Comparison of ENCODE assay signal across 1 cellular context in the genomic region with DNA sequence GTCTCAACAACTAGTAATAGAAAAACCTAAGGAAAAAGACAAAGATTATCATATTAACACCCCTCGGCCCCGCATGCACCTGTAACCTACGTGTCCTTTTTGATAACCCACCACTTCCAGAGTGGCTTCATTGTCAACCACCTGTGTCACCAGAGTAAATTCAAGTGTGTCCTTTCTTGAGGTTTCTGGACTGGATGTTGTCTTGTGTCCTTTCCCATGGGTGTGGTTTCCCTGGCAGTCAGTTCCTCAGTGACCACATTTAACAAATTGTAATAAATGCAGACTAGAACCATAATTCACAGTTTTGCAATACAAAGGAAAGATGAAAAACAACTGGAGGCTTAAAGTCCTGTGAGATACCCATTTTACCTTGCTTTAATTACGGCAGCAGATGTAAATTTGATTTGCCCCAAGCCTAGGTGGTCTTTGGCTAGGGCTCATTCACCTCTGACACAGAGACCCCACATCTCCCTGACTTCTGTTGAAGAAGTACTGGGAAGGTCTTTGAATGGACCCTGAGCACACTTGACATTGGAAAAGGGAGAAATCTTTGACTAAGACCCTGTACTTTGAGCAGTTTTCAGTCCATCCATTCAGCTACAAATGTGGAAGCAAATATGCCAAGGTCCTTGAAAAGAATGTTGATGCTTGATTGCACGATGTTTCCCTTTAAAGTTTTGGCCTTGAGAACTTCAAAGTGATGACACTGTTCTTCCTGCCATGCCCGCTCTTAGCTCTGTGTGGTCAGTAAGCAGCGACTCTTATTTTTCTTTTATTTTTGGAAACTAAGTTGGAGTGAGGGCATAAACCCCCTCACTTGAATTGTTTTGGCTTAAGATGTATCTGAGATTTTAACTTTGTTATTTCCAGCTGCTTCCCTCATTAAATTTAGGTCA.
TF ChIP-seq lines count a peak whose summit lies in the region.

No MANE protein-coding gene starts in this region.

TF ChIP-seq in HepG2, 621 proteins besides CTCF, POLR2A, EP300 and RAD21 (continued from another document and continues in another):
- TF ChIP-seq MBNL3 (CRISPR knock-in tag; conservative IDR thresholded peaks at IDR 0.05): no peak
- TF ChIP-seq NR3C1 (CRISPR knock-in tag; IDR thresholded peaks at IDR 0.05): no peak
- TF ChIP-seq ZNF317 (CRISPR knock-in tag; IDR thresholded peaks at IDR 0.05): peak; percentile 88; the same call in 1 of the 2 replicates
- 0 out of 2 replicates have a peak, but pooled peaks have one; percentile 48 for TF ChIP-seq ZNF607 (CRISPR knock-in tag; IDR thresholded peaks at IDR 0.05; ENCODE audit: borderline replicate concordance)
- TF ChIP-seq, protein P1, sequence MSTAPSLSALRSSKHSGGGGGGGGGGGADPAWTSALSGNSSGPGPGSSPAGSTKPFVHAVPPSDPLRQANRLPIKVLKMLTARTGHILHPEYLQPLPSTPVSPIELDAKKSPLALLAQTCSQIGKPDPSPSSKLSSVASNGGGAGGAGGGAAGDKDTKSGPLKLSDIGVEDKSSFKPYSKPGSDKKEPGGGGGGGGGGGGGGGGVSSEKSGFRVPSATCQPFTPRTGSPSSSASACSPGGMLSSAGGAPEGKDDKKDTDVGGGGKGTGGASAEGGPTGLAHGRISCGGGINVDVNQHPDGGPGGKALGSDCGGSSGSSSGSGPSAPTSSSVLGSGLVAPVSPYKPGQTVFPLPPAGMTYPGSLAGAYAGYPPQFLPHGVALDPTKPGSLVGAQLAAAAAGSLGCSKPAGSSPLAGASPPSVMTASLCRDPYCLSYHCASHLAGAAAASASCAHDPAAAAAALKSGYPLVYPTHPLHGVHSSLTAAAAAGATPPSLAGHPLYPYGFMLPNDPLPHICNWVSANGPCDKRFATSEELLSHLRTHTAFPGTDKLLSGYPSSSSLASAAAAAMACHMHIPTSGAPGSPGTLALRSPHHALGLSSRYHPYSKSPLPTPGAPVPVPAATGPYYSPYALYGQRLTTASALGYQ (CRISPR knock-in tag; IDR thresholded peaks at IDR 0.05): peak; percentile 77; the same call in 1 of the 2 replicates
- no peak for TF ChIP-seq IKZF4 (CRISPR knock-in tag; IDR thresholded peaks at IDR 0.05; ENCODE audit: borderline replicate concordance, low read depth, not compliant biosample characterization)
- TF ChIP-seq MYC (CRISPR knock-in tag; IDR thresholded peaks at IDR 0.05; ENCODE audit: borderline replicate concordance): no peak
- TF ChIP-seq GMEB2 (CRISPR knock-in tag; IDR thresholded peaks at IDR 0.05; ENCODE audit: low read depth): no peak
- no peak for TF ChIP-seq ZNF691 (CRISPR knock-in tag; IDR thresholded peaks at IDR 0.05; ENCODE audit: borderline replicate concordance, low read depth)
- peak; percentile 66 for TF ChIP-seq ONECUT2 (CRISPR knock-in tag; IDR thresholded peaks at IDR 0.05)
- TF ChIP-seq, protein P2, sequence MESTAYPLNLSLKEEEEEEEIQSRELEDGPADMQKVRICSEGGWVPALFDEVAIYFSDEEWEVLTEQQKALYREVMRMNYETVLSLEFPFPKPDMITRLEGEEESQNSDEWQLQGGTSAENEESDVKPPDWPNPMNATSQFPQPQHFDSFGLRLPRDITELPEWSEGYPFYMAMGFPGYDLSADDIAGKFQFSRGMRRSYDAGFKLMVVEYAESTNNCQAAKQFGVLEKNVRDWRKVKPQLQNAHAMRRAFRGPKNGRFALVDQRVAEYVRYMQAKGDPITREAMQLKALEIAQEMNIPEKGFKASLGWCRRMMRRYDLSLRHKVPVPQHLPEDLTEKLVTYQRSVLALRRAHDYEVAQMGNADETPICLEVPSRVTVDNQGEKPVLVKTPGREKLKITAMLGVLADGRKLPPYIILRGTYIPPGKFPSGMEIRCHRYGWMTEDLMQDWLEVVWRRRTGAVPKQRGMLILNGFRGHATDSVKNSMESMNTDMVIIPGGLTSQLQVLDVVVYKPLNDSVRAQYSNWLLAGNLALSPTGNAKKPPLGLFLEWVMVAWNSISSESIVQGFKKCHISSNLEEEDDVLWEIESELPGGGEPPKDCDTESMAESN (CRISPR knock-in tag; conservative IDR thresholded peaks at IDR 0.05): no peak
- TF ChIP-seq FIP1L1 (IDR thresholded peaks at IDR 0.05; ENCODE audit: borderline replicate concordance, insufficient read depth, low read depth, low read length): no peak
- TF ChIP-seq IRF9 (CRISPR knock-in tag; IDR thresholded peaks at IDR 0.05; ENCODE audit: borderline replicate concordance): no peak; the same call in 1 of the 2 replicates
- peak; percentile 85 for TF ChIP-seq MEIS2 (CRISPR knock-in tag; IDR thresholded peaks at IDR 0.05)
- TF ChIP-seq NFIB (CRISPR knock-in tag; IDR thresholded peaks at IDR 0.05; ENCODE audit: borderline replicate concordance): no peak
- TF ChIP-seq NFYB (CRISPR knock-in tag; IDR thresholded peaks at IDR 0.05): no peak
- no peak for TF ChIP-seq KDM5A (IDR thresholded peaks at IDR 0.05; ENCODE audit: borderline replicate concordance, low read length)
- no peak for TF ChIP-seq DZIP1 (CRISPR knock-in tag; IDR thresholded peaks at IDR 0.05)
- TF ChIP-seq, protein P3, sequence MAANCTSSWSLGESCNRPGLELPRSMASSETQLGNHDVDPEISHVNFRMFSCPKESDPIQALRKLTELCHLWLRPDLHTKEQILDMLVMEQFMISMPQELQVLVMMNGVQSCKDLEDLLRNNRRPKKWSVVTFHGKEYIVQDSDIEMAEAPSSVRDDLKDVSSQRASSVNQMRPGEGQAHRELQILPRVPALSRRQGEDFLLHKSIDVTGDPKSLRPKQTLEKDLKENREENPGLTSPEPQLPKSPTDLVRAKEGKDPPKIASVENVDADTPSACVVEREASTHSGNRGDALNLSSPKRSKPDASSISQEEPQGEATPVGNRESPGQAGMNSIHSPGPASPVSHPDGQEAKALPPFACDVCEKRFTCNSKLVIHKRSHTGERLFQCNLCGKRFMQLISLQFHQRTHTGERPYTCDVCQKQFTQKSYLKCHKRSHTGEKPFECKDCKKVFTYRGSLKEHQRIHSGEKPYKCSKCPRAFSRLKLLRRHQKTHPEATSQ (CRISPR knock-in tag; IDR thresholded peaks at IDR 0.05; ENCODE audit: borderline replicate concordance): peak; percentile 40; the same call in 1 of the 2 replicates
- peak; percentile 41; the same call in 1 of the 2 replicates for TF ChIP-seq KLF6 (CRISPR knock-in tag; IDR thresholded peaks at IDR 0.05)
- TF ChIP-seq KDM3A (CRISPR knock-in tag; IDR thresholded peaks at IDR 0.05; ENCODE audit: low read depth): peak; percentile 81; the same call in 1 of the 2 replicates
- TF ChIP-seq KMT2B (CRISPR knock-in tag; IDR thresholded peaks at IDR 0.05): no peak
- TF ChIP-seq HOXA9 (CRISPR knock-in tag; IDR thresholded peaks at IDR 0.05; ENCODE audit: borderline replicate concordance): no peak
- no peak for TF ChIP-seq KIAA2018 (CRISPR knock-in tag; IDR thresholded peaks at IDR 0.05; ENCODE audit: borderline replicate concordance)
- TF ChIP-seq JUNB (CRISPR knock-in tag; IDR thresholded peaks at IDR 0.05; ENCODE audit: borderline replicate concordance): no peak
- TF ChIP-seq, protein P4, sequence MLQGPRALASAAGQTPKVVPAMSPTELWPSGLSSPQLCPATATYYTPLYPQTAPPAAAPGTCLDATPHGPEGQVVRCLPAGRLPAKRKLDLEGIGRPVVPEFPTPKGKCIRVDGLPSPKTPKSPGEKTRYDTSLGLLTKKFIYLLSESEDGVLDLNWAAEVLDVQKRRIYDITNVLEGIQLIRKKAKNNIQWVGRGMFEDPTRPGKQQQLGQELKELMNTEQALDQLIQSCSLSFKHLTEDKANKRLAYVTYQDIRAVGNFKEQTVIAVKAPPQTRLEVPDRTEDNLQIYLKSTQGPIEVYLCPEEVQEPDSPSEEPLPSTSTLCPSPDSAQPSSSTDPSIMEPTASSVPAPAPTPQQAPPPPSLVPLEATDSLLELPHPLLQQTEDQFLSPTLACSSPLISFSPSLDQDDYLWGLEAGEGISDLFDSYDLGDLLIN (CRISPR knock-in tag; IDR thresholded peaks at IDR 0.05; ENCODE audit: borderline replicate concordance): no peak
